In genomic region chr1:44346184-44346583, GRCh38 we compare ENCODE assay signal across 28 cellular contexts. TPM values are rescaled to one million over a fixed set of nuclear protein-coding genes. Genes with fewer than 3 reads are reported as not detected.
DNase-seq lines count a peak whose midpoint lies in the region; ATAC-seq and TF ChIP-seq lines count a peak whose summit lies in the region.
"Had no signal": no experiment of that assay in that cellular context is flagged by ENCODE, and none has a peak within 500 bp of the region (broad histone marks: within the 10 kb centered on the region; RNA-seq: fewer than 3 reads in every experiment).

No MANE protein-coding gene starts in this region.

- peaks cover 55% of the 10 kb centered on the region for H3K4me1 Mint-ChIP-seq in brain
- no peaks in the 10 kb centered on the region for H3K4me1 Mint-ChIP-seq in activated naive CD4-positive, alpha-beta T cell treated with anti-CD3 and anti-CD28 coated beads, Interleukin-2, amount 10 ng/mL, durations not matched to agents 7 days and 5 days
- H3K4me1 Mint-ChIP-seq: activated CD4-positive, alpha-beta T cell treated with anti-CD3 and anti-CD28 coated beads, Interleukin-2, amount 10 ng/mL, durations not matched to agents 7 days and 5 days had no signal

- DNase-seq in medulla oblongata (ENCODE audit: extremely low spot score), result peak; percentile 73
- peak in 27 of 49 donors; percentile 6 to 65 (median 27) for DNase-seq in substantia nigra (lab: John Stamatoyannopoulos, UW)
- DNase-seq in DMS153 treated with DMSO at 0.1 percent for 48 hours (lab: John Stamatoyannopoulos, UW; ENCODE audit: unreplicated experiment), result no peak
- DNase-seq in NCI-H510A treated with DMSO at 0.1 percent for 48 hours (lab: John Stamatoyannopoulos, UW), result no peak
- no peak for DNase-seq in activated naive CD4-positive, alpha-beta T cell treated with anti-CD3 and anti-CD28 coated beads, Interleukin-2, amount 10 ng/mL, durations not matched to agents 7 days and 5 days
- DNase-seq: activated CD4-positive, alpha-beta T cell treated with anti-CD3 and anti-CD28 coated beads, Interleukin-2, amount 10 ng/mL, durations not matched to agents 7 days and 5 days; activated gamma-delta T cell treated with Interleukin-2 at 50 U/mL for 16 hours; activated naive CD8-positive, alpha-beta T cell treated with anti-CD3 and anti-CD28 coated beads, Interleukin-2, amount 50 U/mL, for 24 hours; activated T-cell treated with anti-CD3 and anti-CD28 coated beads, Interleukin-2, amount 50 U/mL, for 4 hours; cortex of kidney; DMS53; heart right ventricle; Kasumi-1; naive B cell; NCI-H187; NCI-H526; ovary; SHP77 treated with DMSO at 0.1 percent for 48 hours; stimulated activated CD4-positive, alpha-beta T cell treated with anti-CD3 and anti-CD28 coated beads, Interleukin-2, amount 100 ng/mL, for 24 hours; uterus had no signal

- H3K9me3 Mint-ChIP-seq in brain, result no peaks in the 10 kb centered on the region
- no peaks in the 10 kb centered on the region for H3K9me3 Mint-ChIP-seq in activated naive CD4-positive, alpha-beta T cell treated with anti-CD3 and anti-CD28 coated beads, Interleukin-2, amount 10 ng/mL, durations not matched to agents 7 days and 5 days
- H3K9me3 Mint-ChIP-seq: activated CD4-positive, alpha-beta T cell treated with anti-CD3 and anti-CD28 coated beads, Interleukin-2, amount 10 ng/mL, durations not matched to agents 7 days and 5 days; activated naive CD8-positive, alpha-beta T cell treated with anti-CD3 and anti-CD28 coated beads, Interleukin-2, amount 50 U/mL, for 24 hours; activated T-cell treated with anti-CD3 and anti-CD28 coated beads, Interleukin-2, amount 50 U/mL, for 4 hours; naive B cell; T-helper 2 cell treated with Interferon-gamma antibody and Interleukin-4, amounts not matched to agents 5 μg/mL and 100 μg/mL, for 36 hours had no signal

- no peaks in the 10 kb centered on the region for H3K27me3 Mint-ChIP-seq in brain
- H3K27me3 Mint-ChIP-seq in activated naive CD4-positive, alpha-beta T cell treated with anti-CD3 and anti-CD28 coated beads, Interleukin-2, amount 10 ng/mL, durations not matched to agents 7 days and 5 days, result no peaks in the 10 kb centered on the region
- H3K27me3 Mint-ChIP-seq: activated CD4-positive, alpha-beta T cell treated with anti-CD3 and anti-CD28 coated beads, Interleukin-2, amount 10 ng/mL, durations not matched to agents 7 days and 5 days; activated naive CD8-positive, alpha-beta T cell treated with anti-CD3 and anti-CD28 coated beads, Interleukin-2, amount 50 U/mL, for 24 hours; B cell; naive B cell had no signal

- peak overlapping the region in 1 of 5 experiments; percentile 24 for H3K4me3 Mint-ChIP-seq in brain
- H3K4me3 Mint-ChIP-seq in activated naive CD4-positive, alpha-beta T cell treated with anti-CD3 and anti-CD28 coated beads, Interleukin-2, amount 10 ng/mL, durations not matched to agents 7 days and 5 days, result no peak overlapping the region
- H3K4me3 Mint-ChIP-seq: activated CD4-positive, alpha-beta T cell treated with anti-CD3 and anti-CD28 coated beads, Interleukin-2, amount 10 ng/mL, durations not matched to agents 7 days and 5 days; activated naive CD8-positive, alpha-beta T cell treated with anti-CD3 and anti-CD28 coated beads, Interleukin-2, amount 50 U/mL, for 24 hours; activated T-cell treated with anti-CD3 and anti-CD28 coated beads, Interleukin-2, amount 50 U/mL, for 4 hours; B cell; naive B cell; T-helper 2 cell treated with Interferon-gamma antibody and Interleukin-4, amounts not matched to agents 5 μg/mL and 100 μg/mL, for 36 hours had no signal

- peak overlapping the region; percentile 14 to 79 (median 35) for H3K27ac Mint-ChIP-seq in brain
- H3K27ac Mint-ChIP-seq in activated naive CD4-positive, alpha-beta T cell treated with anti-CD3 and anti-CD28 coated beads, Interleukin-2, amount 10 ng/mL, durations not matched to agents 7 days and 5 days, result no peak overlapping the region
- H3K27ac Mint-ChIP-seq: activated CD4-positive, alpha-beta T cell treated with anti-CD3 and anti-CD28 coated beads, Interleukin-2, amount 10 ng/mL, durations not matched to agents 7 days and 5 days; activated naive CD8-positive, alpha-beta T cell treated with anti-CD3 and anti-CD28 coated beads, Interleukin-2, amount 50 U/mL, for 24 hours; B cell; T-helper 2 cell treated with Interferon-gamma antibody and Interleukin-4, amounts not matched to agents 5 μg/mL and 100 μg/mL, for 36 hours had no signal

- no peak for TF ChIP-seq CTCF in 22Rv1 (IDR thresholded peaks at IDR 0.05)
- no peak for TF ChIP-seq CTCF in brain (conservative IDR thresholded peaks at IDR 0.05)

- no peak for ATAC-seq in GM19455 (IDR thresholded peaks at IDR 0.05; ENCODE audit: unreplicated experiment)
- ATAC-seq: A549; activated naive CD8-positive, alpha-beta T cell treated with anti-CD3 and anti-CD28 coated beads, Interleukin-2, amount 50 U/mL, for 24 hours; activated T-cell treated with anti-CD3 and anti-CD28 coated beads, Interleukin-2, amount 50 U/mL, for 4 hours; heart right ventricle; left lobe of liver; Panc1 had no signal

- H3K27ac ChIP-seq in 22Rv1 (peak overlapping the region; percentile 47), substantia nigra (ENCODE audit: low read depth, low read length, poor library complexity, severe bottlenecking) (peak overlapping the region; percentile 87)
- H3K27ac ChIP-seq: A549, heart right ventricle, ovary, uterus had no signal

- peaks cover 11% of the 10 kb centered on the region for H3K36me3 Mint-ChIP-seq in brain
- no peaks in the 10 kb centered on the region for H3K36me3 Mint-ChIP-seq in activated naive CD4-positive, alpha-beta T cell treated with anti-CD3 and anti-CD28 coated beads, Interleukin-2, amount 10 ng/mL, durations not matched to agents 7 days and 5 days
- H3K36me3 Mint-ChIP-seq: naive B cell had no signal

- CTCF ChIA-PET in activated naive CD4-positive, alpha-beta T cell treated with anti-CD3 and anti-CD28 coated beads, Interleukin-2, amount 10 ng/mL, durations not matched to agents 7 days and 5 days (lab: Charles Lee), result interaction anchor here (0.7 to 1.1 kb wide), 2 partner anchors 14 to 26 kb away, joined by 3 to 4 read pairs; no protein-coding TSS in a partner anchor

RNA-seq across cellular contexts. Expression of gene ERI3, which starts 8.9 kb away (rescaled TPM):
- 138 TPM for polyA plus RNA-seq in brain (ENCODE audit: insufficient read depth, low read depth, low replicate concordance)

RNA-seq across cellular contexts. Expression of gene RNF220, which starts 58.9 kb away (rescaled TPM):
- 120 TPM for polyA plus RNA-seq in brain (ENCODE audit: insufficient read depth, low read depth, low replicate concordance)

Comparison
In these comparisons a context has a peak if more than half of its experiments do, and no peak if none do; other contexts are left out.
1. DNase-seq: peak in medulla oblongata (single experiment) and substantia nigra (27 of 49); none in DMS153 treated with DMSO at 0.1 percent for 48 hours (single experiment), NCI-H510A treated with DMSO at 0.1 percent for 48 hours (single experiment) and activated naive CD4-positive, alpha-beta T cell treated with anti-CD3 and anti-CD28 coated beads, Interleukin-2, amount 10 ng/mL, durations not matched to agents 7 days and 5 days (single experiment).